ENCODE assay signal across 8 cellular contexts in genomic region chr9:36008774-36009300, GRCh38. TPM values are rescaled to one million over a fixed set of nuclear protein-coding genes. Genes with fewer than 3 reads are reported as not detected.
DNase-seq lines count a peak whose midpoint lies in the region; ATAC-seq lines count a peak whose summit lies in the region.

No MANE protein-coding gene starts in this region.

- ATAC-seq in HG03097 (IDR thresholded peaks at IDR 0.05; ENCODE audit: low FRiP score, unreplicated experiment) (peak; percentile 63), HG03159 (IDR thresholded peaks at IDR 0.05; ENCODE audit: unreplicated experiment) (no peak)

- DNase-seq in DMS79 treated with DMSO at 0.1 percent for 48 hours (lab: John Stamatoyannopoulos, UW) (peak; percentile 35), NCI-H510A treated with DMSO at 0.1 percent for 48 hours (lab: John Stamatoyannopoulos, UW) (peak; percentile 53), dermis blood vessel endothelial cell (peak; percentile 71), lung microvascular endothelial cell (ENCODE audit: low read depth in 2 of 2) (peak; percentile 77 to 87)
- DNase-seq in activated CD4-positive, alpha-beta T cell treated with anti-CD3 and anti-CD28 coated beads, Interleukin-2, amount 50 U/mL, for 24 hours (ENCODE audit: low read depth in 1 of 2, low spot score in 1 of 2) = peak; percentile 9 to 74
- DNase-seq in stimulated activated CD8-positive, alpha-beta memory T cell treated with anti-CD3 and anti-CD28 coated beads, Interleukin-4, amount 100 ng/mL, for 1 hour (ENCODE audit: low read depth in 2 of 2, low spot score in 1 of 2) = peak; percentile 30 to 49

RNA-seq across cellular contexts. Expression of gene RECK, which starts 27.9 kb away (rescaled TPM):
- 22.0 and 37.5 TPM in 2 replicates for total RNA-seq in dermis blood vessel endothelial cell
- 17.2 and 25.0 TPM in 2 replicates for total RNA-seq in lung microvascular endothelial cell

RNA-seq across cellular contexts. Expression of gene OR2S2, which starts 50.9 kb away (rescaled TPM):
- not detected in 2 replicates for total RNA-seq in dermis blood vessel endothelial cell
- not detected in 2 replicates for total RNA-seq in lung microvascular endothelial cell
